In genomic region chr4:721261-722171, GRCh38 we compare ENCODE assay signal across 12 cellular contexts. TPM values are rescaled to one million over a fixed set of nuclear protein-coding genes. Genes with fewer than 3 reads are reported as not detected.
DNase-seq lines count a peak whose midpoint lies in the region; ATAC-seq and TF ChIP-seq lines count a peak whose summit lies in the region.
"Had no signal": no experiment of that assay in that cellular context is flagged by ENCODE, and none has a peak within 500 bp of the region (broad histone marks: within the 10 kb centered on the region; RNA-seq: fewer than 3 reads in every experiment).

No MANE protein-coding gene starts in this region.

- peaks cover 0 to 2% (median 0%) of the 10 kb centered on the region in 3 donors for H3K9me3 Mint-ChIP-seq in IgD-negative memory B cell
- H3K9me3 Mint-ChIP-seq in chondrocyte (ENCODE audit: low read depth) = no peaks in the 10 kb centered on the region
- H3K9me3 Mint-ChIP-seq in activated naive CD4-positive, alpha-beta T cell treated with anti-CD3 and anti-CD28 coated beads for 36 hours = no peaks in the 10 kb centered on the region

- 93% methylated on average over 22 of the region's 31 CpGs for WGBS in smooth muscle cell (ENCODE audit: low lambda C conversion rate)

- CTCF ChIA-PET in activated naive CD4-positive, alpha-beta T cell treated with anti-CD3 and anti-CD28 coated beads for 36 hours (lab: Charles Lee) = interaction anchor here (1.4 kb wide), 1 partner anchor 12 kb away, joined by 4 read pairs; no protein-coding TSS in a partner anchor

- peaks cover 90% of the 10 kb centered on the region for H3K79me2 ChIP-seq in smooth muscle cell (ENCODE audit: low read depth)

- DNase-seq in chondrocyte (ENCODE audit: low spot score) (no peak), left colon (peak in 1 of 2 donors; percentile 53), smooth muscle cell (lab: John Stamatoyannopoulos, UW; ENCODE audit: unreplicated experiment) (no peak), HPDE6-E6E7 (ENCODE audit: extremely low spot score) (no peak), SKM-1 treated with dmso at 0.1 percent for 144 hours (lab: John Stamatoyannopoulos, UW; ENCODE audit: unreplicated experiment) (no peak)
- DNase-seq in activated naive CD4-positive, alpha-beta T cell treated with anti-CD3 and anti-CD28 coated beads for 36 hours = no peak
- no peak for DNase-seq in stimulated activated CD4-positive, alpha-beta T cell treated with anti-CD3 and anti-CD28 coated beads, Interleukin-15, amount 100 ng/mL, for 24 hours
- DNase-seq: central memory CD4-positive, alpha-beta T cell; DMS 273 treated with DMSO at 0.1 percent for 48 hours had no signal

- H3K4me1 Mint-ChIP-seq in IgD-negative memory B cell (peaks cover 0 to 6% (median 6%) of the 10 kb centered on the region in 3 donors), chondrocyte (ENCODE audit: low read depth) (peaks cover 48% of the 10 kb centered on the region)
- H3K4me1 Mint-ChIP-seq in activated naive CD4-positive, alpha-beta T cell treated with anti-CD3 and anti-CD28 coated beads for 36 hours (ENCODE audit: low read depth) = peaks cover 9% of the 10 kb centered on the region

- no peaks in the 10 kb centered on the region for H3K9me3 ChIP-seq in smooth muscle cell (replicated peaks; ENCODE audit: low read depth)

- TF ChIP-seq CTCF in chondrocyte (IDR thresholded peaks at IDR 0.05) = no peak
- no peak for TF ChIP-seq CTCF in smooth muscle cell (IDR thresholded peaks at IDR 0.05; ENCODE audit: borderline replicate concordance, insufficient read depth, poor library complexity, severe bottlenecking)

- H3K36me3 ChIP-seq in smooth muscle cell (ENCODE audit: low read depth) = no peaks in the 10 kb centered on the region

- no peaks in the 10 kb centered on the region for H3K4me1 ChIP-seq in smooth muscle cell (ENCODE audit: low read depth)

- H3K36me3 Mint-ChIP-seq in IgD-negative memory B cell (no peaks in the 10 kb centered on the region), chondrocyte (ENCODE audit: low read depth) (peaks cover 7% of the 10 kb centered on the region)
- H3K36me3 Mint-ChIP-seq in activated naive CD4-positive, alpha-beta T cell treated with anti-CD3 and anti-CD28 coated beads for 36 hours (ENCODE audit: low read depth) = peaks cover 21% of the 10 kb centered on the region

- no peak overlapping the region for H2AFZ ChIP-seq in smooth muscle cell (ENCODE audit: low read depth)

- H3K9ac ChIP-seq in smooth muscle cell (ENCODE audit: low read depth) = no peak overlapping the region

- H3K4me3 ChIP-seq in smooth muscle cell = no peak overlapping the region

- no peaks in the 10 kb centered on the region for H3F3A ChIP-seq in smooth muscle cell (ENCODE audit: low read depth)

- intact Hi-C loops in left colon (cut with DNase I, micrococcal nuclease) = no loop called here
- intact Hi-C loops in activated naive CD4-positive, alpha-beta T cell treated with anti-CD3 and anti-CD28 coated beads for 36 hours (cut with micrococcal nuclease) = no loop called here

- H3K27ac ChIP-seq in smooth muscle cell (ENCODE audit: low read depth) = peak overlapping the region; percentile 3
- H3K27ac ChIP-seq: HL-60 had no signal

- ATAC-seq in left colon = peak; percentile 52
- ATAC-seq: SK-N-SH treated with all-trans-retinoic acid at 6 μM for 48 hours had no signal

- no peaks in the 10 kb centered on the region for H3K27me3 Mint-ChIP-seq in IgD-negative memory B cell
- H3K27me3 Mint-ChIP-seq in chondrocyte (ENCODE audit: low read depth) = no peaks in the 10 kb centered on the region
- H3K27me3 Mint-ChIP-seq in activated naive CD4-positive, alpha-beta T cell treated with anti-CD3 and anti-CD28 coated beads for 36 hours (ENCODE audit: low read depth) = no peaks in the 10 kb centered on the region

- no peaks in the 10 kb centered on the region for H3K27me3 ChIP-seq in smooth muscle cell (ENCODE audit: low read depth)

- no peak overlapping the region for H3K4me2 ChIP-seq in smooth muscle cell

- H4K20me1 ChIP-seq in smooth muscle cell (ENCODE audit: low read depth) = peaks cover 93% of the 10 kb centered on the region

- H3K4me3 Mint-ChIP-seq in IgD-negative memory B cell = peak overlapping the region in 1 of 4 donors; percentile 57
- peak overlapping the region; percentile 9 for H3K4me3 Mint-ChIP-seq in chondrocyte (ENCODE audit: unreplicated experiment)
- H3K4me3 Mint-ChIP-seq in activated naive CD4-positive, alpha-beta T cell treated with anti-CD3 and anti-CD28 coated beads for 36 hours = no peak overlapping the region

- H3K27ac Mint-ChIP-seq in IgD-negative memory B cell (peak overlapping the region in 2 of 3 donors; percentile 46 to 47), chondrocyte (ENCODE audit: unreplicated experiment) (peak overlapping the region; percentile 91)
- no peak overlapping the region for H3K27ac Mint-ChIP-seq in activated naive CD4-positive, alpha-beta T cell treated with anti-CD3 and anti-CD28 coated beads for 36 hours

RNA-seq across cellular contexts. Expression of gene PCGF3, which starts 15.9 kb away (rescaled TPM):
- polyA plus RNA-seq in IgD-negative memory B cell (6.1 TPM), smooth muscle cell (29.6 and 30.9 TPM in 2 replicates)
- total RNA-seq in chondrocyte (54.1 to 60.8 TPM (median 55.4 TPM) in 3 replicates), left colon (10 to 100 TPM; 46.9 to 51.9 TPM), smooth muscle cell (45.4 and 57.5 TPM in 2 replicates)
- total RNA-seq in activated naive CD4-positive, alpha-beta T cell treated with anti-CD3 and anti-CD28 coated beads for 36 hours = 10 to 100 TPM; 24.7 to 25.9 TPM

RNA-seq across cellular contexts. Expression of gene SLC49A3, which starts 32.6 kb away (rescaled TPM):
- polyA plus RNA-seq in IgD-negative memory B cell (0.97 TPM), smooth muscle cell (40.2 and 40.3 TPM in 2 replicates)
- total RNA-seq in chondrocyte (0.85 to 1.3 TPM (median 0.89 TPM) in 3 replicates), left colon (10 to 100 TPM; 10.7 to 15.8 TPM), smooth muscle cell (15.6 and 26.4 TPM in 2 replicates)
- not detected for total RNA-seq in activated naive CD4-positive, alpha-beta T cell treated with anti-CD3 and anti-CD28 coated beads for 36 hours

RNA-seq across cellular contexts. Expression of gene MYL5, which starts 47.2 kb away (rescaled TPM):
- polyA plus RNA-seq in IgD-negative memory B cell (8.3 TPM), smooth muscle cell (6.7 and 12.5 TPM in 2 replicates)
- total RNA-seq in chondrocyte (22.8 to 26.5 TPM (median 25.6 TPM) in 3 replicates), left colon (10 to 100 TPM; 30.0 to 37.1 TPM), smooth muscle cell (6.8 and 22.1 TPM in 2 replicates)
- total RNA-seq in activated naive CD4-positive, alpha-beta T cell treated with anti-CD3 and anti-CD28 coated beads for 36 hours = 10 to 100 TPM; 12.0 to 12.9 TPM

RNA-seq across cellular contexts. Expression of gene ATP5ME, which starts 47.4 kb away (rescaled TPM):
- polyA plus RNA-seq in IgD-negative memory B cell = 430 TPM
- total RNA-seq in chondrocyte = 240 to 279 TPM (median 256 TPM) in 3 replicates
- total RNA-seq in left colon = 100 to 1,000 TPM; 383 to 496 TPM
- total RNA-seq in smooth muscle cell = 95.4 and 152 TPM in 2 replicates
- polyA plus RNA-seq in smooth muscle cell = 699 and 733 TPM in 2 replicates
- total RNA-seq in activated naive CD4-positive, alpha-beta T cell treated with anti-CD3 and anti-CD28 coated beads for 36 hours = 100 to 1,000 TPM; 254 to 257 TPM
